ENCODE assay signal across 8 cellular contexts in the genomic region with DNA sequence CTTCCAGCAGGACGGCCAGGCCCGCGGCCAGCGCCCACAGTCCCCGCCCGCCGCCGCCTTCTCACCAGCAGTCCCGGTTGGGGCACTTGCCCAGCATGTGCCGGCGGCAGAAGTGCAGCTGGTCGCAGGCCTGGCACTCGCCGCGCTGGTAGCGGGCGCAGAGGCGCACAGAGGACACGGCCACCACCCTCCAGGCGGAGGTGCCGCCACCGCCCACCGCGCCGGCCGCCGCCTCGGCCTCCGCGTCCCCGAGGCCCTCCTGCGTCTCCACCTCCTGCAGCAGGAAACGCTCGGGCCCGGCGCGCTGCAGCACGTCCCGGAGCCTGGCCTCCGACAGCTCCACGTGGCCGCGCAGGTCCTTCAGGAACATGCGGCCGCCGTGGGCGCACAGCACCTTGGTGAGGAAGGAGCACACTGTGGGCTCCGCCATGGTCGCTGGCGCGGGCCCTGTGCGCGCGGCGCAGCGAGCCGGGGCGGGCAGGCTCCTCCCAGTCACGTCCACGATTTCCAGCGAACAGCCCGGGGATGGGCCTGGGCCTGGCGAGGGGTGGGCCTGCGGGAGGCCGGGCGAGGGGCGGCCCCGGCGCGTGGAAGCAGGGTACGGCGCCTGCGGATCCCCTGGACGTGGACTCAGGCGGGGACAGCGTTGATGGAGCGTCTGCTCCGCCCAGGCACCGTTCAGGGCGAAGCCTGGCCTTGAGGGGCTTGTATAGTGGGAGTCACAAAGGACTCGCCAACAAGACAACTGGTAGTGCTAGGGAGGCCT. TPM values are rescaled to one million over a fixed set of nuclear protein-coding genes. Genes with fewer than 3 reads are reported as not detected.
DNase-seq lines count a peak whose midpoint lies in the region; ATAC-seq and TF ChIP-seq lines count a peak whose summit lies in the region.

A gene with protein sequence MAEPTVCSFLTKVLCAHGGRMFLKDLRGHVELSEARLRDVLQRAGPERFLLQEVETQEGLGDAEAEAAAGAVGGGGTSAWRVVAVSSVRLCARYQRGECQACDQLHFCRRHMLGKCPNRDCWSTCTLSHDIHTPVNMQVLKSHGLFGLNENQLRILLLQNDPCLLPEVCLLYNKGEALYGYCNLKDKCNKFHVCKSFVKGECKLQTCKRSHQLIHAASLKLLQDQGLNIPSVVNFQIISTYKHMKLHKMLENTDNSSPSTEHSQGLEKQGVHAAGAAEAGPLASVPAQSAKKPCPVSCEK (minus strand): TSS at position 455 of the 766 bp plus-strand sequence. CDS start 25 bp downstream, at position 430.

- H3K9ac ChIP-seq in DND-41 (ENCODE audit: low read depth, low read length) = peak within 1 kb of the TSS; percentile 92

- H3K27me3 ChIP-seq in DND-41 (ENCODE audit: insufficient read depth, low read length, poor library complexity) = no peaks in the 10 kb centered on the region

- DNase-seq in DND-41 = peak; percentile 84
- DNase-seq in HUDEP-2 (lab: John Stamatoyannopoulos, UW; ENCODE audit: unreplicated experiment in 76 of 76) = peak in 46 of 76 experiments; percentile 5 to 65 (median 38)
- peak; percentile 70 for DNase-seq in RPMI7951 (ENCODE audit: low read depth)
- DNase-seq in activated naive CD4-positive, alpha-beta T cell treated with anti-CD3 and anti-CD28 coated beads, Interleukin-2, amount 50 U/mL, for 16 hours = peak; percentile 60
- peak in 38 of 42 donors; percentile 21 to 74 (median 52) for DNase-seq in head of caudate nucleus
- DNase-seq in posterior vena cava (ENCODE audit: low spot score) = peak; percentile 88
- no peak for DNase-seq in SKM-1 treated with dmso at 0.1 percent for 144 hours (lab: John Stamatoyannopoulos, UW; ENCODE audit: unreplicated experiment)

- no peaks in the 10 kb centered on the region for H3K9me3 ChIP-seq in DND-41 (ENCODE audit: insufficient read depth, low read length, severe bottlenecking)

- H3K27ac ChIP-seq in DND-41 (ENCODE audit: low read length) = peak within 1 kb of the TSS; percentile 89

- peaks cover 3% of the 10 kb centered on the region; the same call in 1 of the 2 replicates for H4K20me1 ChIP-seq in DND-41 (ENCODE audit: insufficient read depth, low read length)

- peak within 1 kb of the TSS; percentile 89 for H3K4me2 ChIP-seq in DND-41 (ENCODE audit: insufficient read depth, low read length)

- ATAC-seq in DND-41 (ENCODE audit: insufficient read depth, low read depth) = peak; percentile 88
- ATAC-seq in GM21423 (IDR thresholded peaks at IDR 0.05; ENCODE audit: unreplicated experiment) = peak; percentile 86

- peak within 1 kb of the TSS; percentile 48 to 92 for H3K4me3 ChIP-seq in DND-41 (ENCODE audit: low read depth in 1 of 2, low read length in 2 of 2)

- peaks cover 40% of the 10 kb centered on the region for H3K36me3 ChIP-seq in DND-41 (ENCODE audit: insufficient read depth, low read length)

- intact Hi-C loops in head of caudate nucleus (cut with DNase I) (no loop called here), posterior vena cava (cut with DNase I) (loop anchor here in 1 of 2 donors (5.0 kb wide), 1 partner anchor 42 kb away; no protein-coding TSS in a partner anchor)

- H3K4me1 ChIP-seq in DND-41 (ENCODE audit: insufficient read depth, low read length) = peaks cover 45% of the 10 kb centered on the region

- no peak for TF ChIP-seq CTCF in DND-41 (IDR thresholded peaks at IDR 0.05; ENCODE audit: borderline replicate concordance, extremely low read depth, low read length, poor library complexity, severe bottlenecking)

- peak within 1 kb of the TSS; percentile 99 for H2AFZ ChIP-seq in DND-41 (ENCODE audit: low read depth, low read length)

- H3K79me2 ChIP-seq in DND-41 (ENCODE audit: insufficient read depth, low read length) = peaks cover 55% of the 10 kb centered on the region

RNA-seq across cellular contexts. Expression of the gene that starts here (rescaled TPM):
- total RNA-seq in RPMI7951 (2014; rRNA removed; shearing (Covaris generic)) = 11.4 and 15.8 TPM in 2 replicates
- 10 to 100 TPM in 1 of 2 donors, 1 to 10 TPM in 1; 9.2 to 10.9 TPM for total RNA-seq in posterior vena cava
